28 cellular contexts compared by ENCODE assay signal in the genomic region with DNA sequence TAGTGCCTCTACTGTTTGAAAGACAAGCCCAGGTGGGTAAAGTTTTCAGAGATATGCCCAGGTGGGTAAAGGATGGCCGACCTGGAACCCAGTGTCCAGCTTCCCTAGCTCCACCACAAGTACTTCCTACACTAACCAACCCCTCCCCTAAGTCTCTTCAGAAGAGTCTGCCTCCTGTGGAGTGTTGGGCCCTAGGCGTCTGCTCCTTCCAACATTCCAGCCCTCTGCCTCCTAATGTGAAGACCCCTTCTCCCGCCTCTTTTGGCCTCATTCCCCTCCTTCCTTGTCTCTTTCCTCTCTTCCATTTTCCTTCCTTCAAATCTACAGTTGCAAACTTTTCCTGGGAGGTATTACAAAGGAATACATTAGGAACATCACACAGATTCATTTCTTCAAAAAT. TPM values are rescaled to one million over a fixed set of nuclear protein-coding genes. Genes with fewer than 3 reads are reported as not detected.
DNase-seq lines count a peak whose midpoint lies in the region; ATAC-seq, FAIRE-seq and TF ChIP-seq lines count a peak whose summit lies in the region.
"Had no signal": no experiment of that assay in that cellular context is flagged by ENCODE, and none has a peak within 500 bp of the region (broad histone marks: within the 10 kb centered on the region; RNA-seq: fewer than 3 reads in every experiment).

No MANE protein-coding gene starts in this region.

- no peaks in the 10 kb centered on the region for H3K27me3 ChIP-seq in GM23338 (ENCODE audit: insufficient read depth)
- H3K27me3 ChIP-seq in H1 (replicated peaks in 1 of 4; ENCODE audit: control insufficient read depth in 3 of 4, extremely low read depth in 1 of 4, insufficient read depth in 3 of 4, low read length in 3 of 4), result no peaks in the 10 kb centered on the region
- no peaks in the 10 kb centered on the region for H3K27me3 ChIP-seq in neural progenitor cell
- H3K27me3 ChIP-seq in body of pancreas, result no peaks in the 10 kb centered on the region
- H3K27me3 ChIP-seq: BLaER1 treated with 17β-estradiol and CSF1 and Interleukin-3, amounts not matched to agents 10 nM and 100 nM had no signal

- no peak overlapping the region for H3K9ac ChIP-seq in H1 (replicated peaks in 1 of 4; ENCODE audit: extremely low read depth in 1 of 4, low read depth in 3 of 4, low read length in 3 of 4)
- no peak overlapping the region for H3K9ac ChIP-seq in neural progenitor cell
- H3K9ac ChIP-seq: BLaER1 treated with 17β-estradiol and CSF1 and Interleukin-3, amounts not matched to agents 10 nM and 100 nM had no signal

- intact Hi-C loops in body of pancreas (cut with DNase I), result no loop called here

- H3K36me3 Mint-ChIP-seq in GM23338 (ENCODE audit: low read depth) (no peaks in the 10 kb centered on the region), neural progenitor cell (no peaks in the 10 kb centered on the region)
- H3K36me3 Mint-ChIP-seq: CD14-positive monocyte; CD8-positive, alpha-beta memory T cell had no signal

- H3K9me3 ChIP-seq in H1 (ENCODE audit: insufficient read depth in 2 of 2, low read depth in 1 of 2, low read length in 1 of 2) (no peaks in the 10 kb centered on the region), neural progenitor cell (ENCODE audit: low read depth) (no peaks in the 10 kb centered on the region), body of pancreas (no peaks in the 10 kb centered on the region)
- H3K9me3 ChIP-seq: A549; BE2C; BLaER1 treated with 17β-estradiol and CSF1 and Interleukin-3, amounts not matched to agents 10 nM and 100 nM had no signal

- no peak overlapping the region for H3K56ac ChIP-seq in H1 (replicated peaks; ENCODE audit: insufficient read length, low read depth, low read length)

- H3K79me1 ChIP-seq in H1 (ENCODE audit: low read depth, low read length), result no peaks in the 10 kb centered on the region

- no peaks in the 10 kb centered on the region for H3K9me2 ChIP-seq in GM23338 (ENCODE audit: insufficient read depth)

- TF ChIP-seq RAD21 in H1 (IDR thresholded peaks at IDR 0.05 in 1 of 2, conservative IDR thresholded peaks at IDR 0.05 in 1 of 2; ENCODE audit: low read depth in 2 of 2, low read length in 2 of 2), result no peak

- no peak overlapping the region for H2BK5ac ChIP-seq in H1 (ENCODE audit: low read depth, low read length)

- no peak overlapping the region for H2BK120ac ChIP-seq in H1 (replicated peaks; ENCODE audit: low read depth, low read length)

- H3K27ac ChIP-seq in GM23338 (ENCODE audit: low read depth), result no peak overlapping the region
- no peak overlapping the region for H3K27ac ChIP-seq in H1 (ENCODE audit: low read depth, low read length)
- no peak overlapping the region for H3K27ac ChIP-seq in neural progenitor cell
- no peak overlapping the region for H3K27ac ChIP-seq in body of pancreas
- H3K27ac ChIP-seq: A549; BLaER1 treated with 17β-estradiol and CSF1 and Interleukin-3, amounts not matched to agents 10 nM and 100 nM had no signal

- H3F3A ChIP-seq in GM23338 (replicated peaks; ENCODE audit: low read depth) (no peaks in the 10 kb centered on the region), neural progenitor cell (ENCODE audit: low read depth) (no peaks in the 10 kb centered on the region)

- H3K4me1 ChIP-seq in GM23338 (ENCODE audit: insufficient read depth), result no peaks in the 10 kb centered on the region
- H3K4me1 ChIP-seq in H1 (replicated peaks in 1 of 4; ENCODE audit: control insufficient read depth in 3 of 4, insufficient read depth in 4 of 4, low read length in 3 of 4), result no peaks in the 10 kb centered on the region
- H3K4me1 ChIP-seq in neural progenitor cell, result no peaks in the 10 kb centered on the region
- no peaks in the 10 kb centered on the region for H3K4me1 ChIP-seq in body of pancreas
- H3K4me1 ChIP-seq: A549, BE2C had no signal

- H3K23me2 ChIP-seq in H1 (ENCODE audit: low read depth, low read length), result no peaks in the 10 kb centered on the region; the same call in 1 of the 2 replicates

- H3K9me3 Mint-ChIP-seq in GM23338 (no peaks in the 10 kb centered on the region), neural progenitor cell (no peaks in the 10 kb centered on the region)

- H3K27me3 Mint-ChIP-seq in GM23338 (ENCODE audit: insufficient read depth, low read depth, poor library complexity) (peaks cover 7% of the 10 kb centered on the region), neural progenitor cell (ENCODE audit: insufficient read depth, low read depth) (peaks cover 3% of the 10 kb centered on the region)
- H3K27me3 Mint-ChIP-seq: CD4-positive, alpha-beta T cell; CD8-positive, alpha-beta memory T cell had no signal

- CTCF ChIA-PET in H1 (lab: Charles Lee; ENCODE audit: partially characterized antibody), result no interaction called here

- H2BK20ac ChIP-seq in H1 (ENCODE audit: low read length), result no peak overlapping the region

- no peaks in the 10 kb centered on the region for H4K20me1 ChIP-seq in GM23338 (replicated peaks; ENCODE audit: insufficient read depth)
- no peaks in the 10 kb centered on the region for H4K20me1 ChIP-seq in H1 (replicated peaks in 1 of 2; ENCODE audit: control insufficient read depth in 1 of 2, insufficient read depth in 2 of 2, low read length in 2 of 2)
- H4K20me1 ChIP-seq in neural progenitor cell (ENCODE audit: low read depth), result no peaks in the 10 kb centered on the region
- H4K20me1 ChIP-seq: BLaER1 treated with 17β-estradiol and CSF1 and Interleukin-3, amounts not matched to agents 10 nM and 100 nM had no signal

- no peak overlapping the region for H2BK12ac ChIP-seq in H1 (ENCODE audit: low read depth, low read length)

- H3K79me2 ChIP-seq in GM23338 (replicated peaks; ENCODE audit: insufficient read depth) (no peaks in the 10 kb centered on the region), H1 (ENCODE audit: control insufficient read depth in 1 of 2, insufficient read depth in 2 of 2, low read length in 2 of 2) (no peaks in the 10 kb centered on the region), neural progenitor cell (ENCODE audit: low read depth) (no peaks in the 10 kb centered on the region)

- no peak overlapping the region for H3K23ac ChIP-seq in H1 (ENCODE audit: insufficient read length)

- H3K4me2 ChIP-seq in GM23338 (no peak overlapping the region), H1 (ENCODE audit: insufficient read depth in 1 of 2, low read depth in 2 of 2, low read length in 2 of 2) (no peak overlapping the region), neural progenitor cell (no peak overlapping the region)
- H3K4me2 ChIP-seq: A549; BLaER1 treated with 17β-estradiol and CSF1 and Interleukin-3, amounts not matched to agents 10 nM and 100 nM had no signal

- H2AK5ac ChIP-seq in H1 (ENCODE audit: low read depth, low read length), result no peak overlapping the region

- no peak overlapping the region for H2AFZ ChIP-seq in GM23338
- H2AFZ ChIP-seq in H1 (ENCODE audit: low read length), result no peak overlapping the region
- no peak overlapping the region for H2AFZ ChIP-seq in neural progenitor cell (replicated peaks)

- POLR2A ChIA-PET in H1 (lab: Charles Lee; ENCODE audit: partially characterized antibody), result no interaction called here

- H3K4me1 Mint-ChIP-seq in GM23338 (no peaks in the 10 kb centered on the region; the same call in 2 of the 3 replicates), neural progenitor cell (no peaks in the 10 kb centered on the region)
- H3K4me1 Mint-ChIP-seq: CD14-positive monocyte; CD8-positive, alpha-beta memory T cell; H9 had no signal

- H4K91ac ChIP-seq in H1 (replicated peaks; ENCODE audit: insufficient read length, low read length), result no peak overlapping the region

- DNase-seq in GM23338 (ENCODE audit: low spot score) (peak; percentile 14), H1 (ENCODE audit: low read depth in 1 of 2, low spot score in 2 of 2) (no peak), iPS-NIHi11 (ENCODE audit: low spot score) (peak; percentile 11), neural progenitor cell (ENCODE audit: low spot score) (peak; percentile 4), NCI-H1105 treated with DMSO at 0.1 percent for 48 hours (lab: John Stamatoyannopoulos, UW) (no peak), body of pancreas (no peak), NCI-H2196 (lab: John Stamatoyannopoulos, UW; ENCODE audit: unreplicated experiment) (no peak), NCI-H1694 (lab: John Stamatoyannopoulos, UW) (no peak)
- DNase-seq: 8988T; ACHN; AML-193; BE2C; CD4-positive, alpha-beta T cell; CD8-positive, alpha-beta memory T cell; DMS 273 treated with DMSO at 0.1 percent for 48 hours; DMS79; EL; GF-D8; GOT3; H9 had no signal

- H3K4me3 Mint-ChIP-seq in GM23338, result no peak overlapping the region
- no peak overlapping the region for H3K4me3 Mint-ChIP-seq in neural progenitor cell
- H3K4me3 Mint-ChIP-seq: CD14-positive monocyte; CD4-positive, alpha-beta T cell; CD8-positive, alpha-beta memory T cell; H9 had no signal

- no peak overlapping the region for H3K14ac ChIP-seq in H1 (ENCODE audit: insufficient read length)

- TF ChIP-seq EP300 in H1 (IDR thresholded peaks at IDR 0.05; ENCODE audit: borderline replicate concordance in 1 of 2, low read depth in 2 of 2, low read length in 2 of 2), result no peak

- no peak for FAIRE-seq in H1 (lab: Jason Lieb, UNC)
- FAIRE-seq: A549, D721Med, GM12891, GM18507 had no signal

- no peak for TF ChIP-seq CTCF in GM23338 (conservative IDR thresholded peaks at IDR 0.05; ENCODE audit: low read depth in 2 of 2)
- TF ChIP-seq CTCF in H1 (IDR thresholded peaks at IDR 0.05; ENCODE audit: control extremely low read depth in 1 of 3, insufficient read depth in 1 of 3, low read depth in 1 of 3, low read length in 3 of 3), result no peak
- TF ChIP-seq CTCF in neural progenitor cell (IDR thresholded peaks at IDR 0.05), result no peak
- no peak for TF ChIP-seq CTCF in body of pancreas (IDR thresholded peaks at IDR 0.05)

- 73% methylated on average over 3 of the region's 3 CpGs; no CpG with 5 or more reads in 1 of the 2 experiments for WGBS in H1 (ENCODE audit: extremely low coverage in 1 of 2, insufficient coverage in 1 of 2, insufficient read length in 1 of 2, insufficient replicate concordance in 2 of 2, low coverage in 1 of 2, low lambda C conversion rate in 2 of 2, missing lambda C conversion rate in 1 of 2), 2 experiments
- 57 to 68% methylated on average over 3 of the region's 3 CpGs for WGBS in body of pancreas, 2 donors

- no peak overlapping the region for H3K4ac ChIP-seq in H1 (replicated peaks; ENCODE audit: insufficient read length, low read depth, low read length)

- H3K18ac ChIP-seq in H1 (ENCODE audit: extremely low read depth, low read length), result no peak overlapping the region

- ATAC-seq in GM23338 (peak; percentile 45), body of pancreas (no peak)
- ATAC-seq: A549, HCT116 had no signal

- no peak overlapping the region for H2BK15ac ChIP-seq in H1 (ENCODE audit: low read length)

- no peak overlapping the region for H4K5ac ChIP-seq in H1 (ENCODE audit: insufficient read length, low read depth, low read length)

- TF ChIP-seq POLR2A in H1 (IDR thresholded peaks at IDR 0.05; ENCODE audit: control extremely low read depth in 1 of 2, low read depth in 2 of 2, low read length in 2 of 2) (no peak), body of pancreas (IDR thresholded peaks at IDR 0.05) (no peak)

- H3K36me3 ChIP-seq in GM23338 (ENCODE audit: insufficient read depth), result no peaks in the 10 kb centered on the region
- H3K36me3 ChIP-seq in H1 (ENCODE audit: control insufficient read depth in 2 of 4, insufficient read depth in 4 of 4, low read length in 3 of 4), result no peaks in the 10 kb centered on the region
- H3K36me3 ChIP-seq in neural progenitor cell, result no peaks in the 10 kb centered on the region
- no peaks in the 10 kb centered on the region for H3K36me3 ChIP-seq in body of pancreas (replicated peaks in 1 of 2; ENCODE audit: insufficient read depth in 1 of 2, low read depth in 2 of 2)
- H3K36me3 ChIP-seq: BE2C; BLaER1 treated with 17β-estradiol and CSF1 and Interleukin-3, amounts not matched to agents 10 nM and 100 nM had no signal

- no peak overlapping the region for H3K4me3 ChIP-seq in GM23338
- H3K4me3 ChIP-seq in H1 (ENCODE audit: extremely low read depth in 1 of 4, insufficient read depth in 2 of 4, low read depth in 3 of 4, low read length in 4 of 4), result no peak overlapping the region
- H3K4me3 ChIP-seq in neural progenitor cell, result no peak overlapping the region
- H3K4me3 ChIP-seq in body of pancreas, result no peak overlapping the region
- H3K4me3 ChIP-seq: A549; BLaER1 treated with 17β-estradiol and CSF1 and Interleukin-3, amounts not matched to agents 10 nM and 100 nM had no signal

- H3K27ac Mint-ChIP-seq in GM23338 (no peak overlapping the region), neural progenitor cell (no peak overlapping the region)
- H3K27ac Mint-ChIP-seq: CD14-positive monocyte; CD4-positive, alpha-beta T cell; CD8-positive, alpha-beta memory T cell; H9 had no signal

- no peak overlapping the region for H4K8ac ChIP-seq in H1 (ENCODE audit: extremely low read depth, insufficient read depth, low read length)

RNA-seq across cellular contexts. Expression of a gene that starts 38.6 kb away (rescaled TPM):
- total RNA-seq in GM23338 (2014; rRNA removed; shearing (Covaris generic)), result 0.04 and 0.24 TPM in 2 replicates
- polyA plus RNA-seq in GM23338 (2016; fragmentation: Nextera tagmentation; extraction: Ambion mirVana) (0.05 and 0.19 TPM in 2 replicates), H1 (2011; rRNA removed) (0.03 and 0.11 TPM in 2 replicates)
- 0.13 and 0.17 TPM in 2 replicates for total RNA-seq in H1 (2021; fragmentation: NEBNext Ultra II Directional; extraction: Animal tissue kit (Norgen Biotek cat#: 25700))
- polyA plus RNA-seq in H1 (2011; cell fraction: cytosol; rRNA removed), result 0.17 TPM
- 0.13 TPM for polyA plus RNA-seq in H1 (2011; cell fraction: nucleus; rRNA removed)
- 0.06 to 0.13 TPM (median 0.12 TPM) in 3 of 4 replicates, not detected in the other for polyA plus RNA-seq in H1 (2012, experiment 1 of 2)
- polyA plus RNA-seq in H1 (2012, experiment 2 of 2), result not detected
- polyA plus RNA-seq in H1 (2013, experiment 1 of 2), result 0.08 TPM
- polyA plus RNA-seq in H1 (2013, experiment 2 of 2), result 0.07 TPM
- 0.15 and 0.16 TPM in 2 replicates for polyA minus RNA-seq in H1 (2011; rRNA and poly(A)+ RNA removed)
- polyA minus RNA-seq in H1 (2011; cell fraction: cytosol; rRNA and poly(A)+ RNA removed), result not detected
- 0.30 TPM for polyA minus RNA-seq in H1 (2011; cell fraction: nucleus; rRNA and poly(A)+ RNA removed)
- total RNA-seq in neural progenitor cell (ENCODE audit: low replicate concordance) (0.21 and 0.40 TPM in 2 replicates), body of pancreas (10 to 100 TPM in 1 of 2 donors, 1 to 10 TPM in 1; 7.3 to 20.4 TPM)
- total RNA-seq: CD4-positive, alpha-beta T cell; CD8-positive, alpha-beta memory T cell; G401; H9 had no signal
- polyA plus RNA-seq: A549; CD14-positive monocyte; CD8-positive, alpha-beta memory T cell had no signal

Comparison
In these comparisons a context has a peak if more than half of its experiments do, and no peak if none do; other contexts are left out.
1. DNase-seq: peak in GM23338 (single experiment), iPS-NIHi11 (single experiment) and neural progenitor cell (single experiment); none in H1 (0 of 2), NCI-H1105 treated with DMSO at 0.1 percent for 48 hours (single experiment), body of pancreas (0 of 4), NCI-H2196 (single experiment) and NCI-H1694 (single experiment).